In the genomic region with DNA sequence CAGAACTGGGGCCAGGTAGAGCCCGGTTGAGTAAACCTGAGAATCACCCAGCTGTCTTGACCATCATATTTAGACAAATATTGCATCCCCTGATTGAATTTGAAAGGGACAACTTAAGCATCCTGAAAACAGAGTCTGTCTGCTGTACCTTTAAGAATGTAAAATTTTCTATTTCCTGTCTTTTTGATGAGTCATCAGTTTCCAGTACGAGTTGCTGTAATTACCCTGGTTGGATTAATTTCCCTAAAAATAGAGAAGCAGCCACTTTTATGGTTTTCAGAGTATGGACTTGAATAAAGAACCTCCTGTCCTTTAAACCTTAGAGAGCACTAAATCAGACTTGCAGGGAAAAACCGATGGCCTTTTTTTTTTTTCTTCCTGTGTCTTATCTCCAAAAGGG, we compare ENCODE assay signal across 8 cellular contexts.
DNase-seq lines count a peak whose midpoint lies in the region; ATAC-seq and TF ChIP-seq lines count a peak whose summit lies in the region.

No MANE protein-coding gene starts in this region.

- 28 to 34% methylated on average over 3 of the region's 3 CpGs for WGBS in tibial nerve, 2 donors

- H3K4me1 Mint-ChIP-seq in activated T-cell treated with anti-CD3 and anti-CD28 coated beads, Interleukin-2, amount 50 U/mL, for 24 hours (ENCODE audit: low read depth), result peaks cover 14% of the 10 kb centered on the region
- peaks cover 8% of the 10 kb centered on the region for H3K4me1 Mint-ChIP-seq in CD4-positive, alpha-beta T cell (ENCODE audit: low read depth)

- no peaks in the 10 kb centered on the region for H3K36me3 ChIP-seq in tibial nerve
- H3K36me3 ChIP-seq in left ventricle myocardium inferior, result no peaks in the 10 kb centered on the region

- TF ChIP-seq POLR2A in tibial nerve (IDR thresholded peaks at IDR 0.05), result no peak

- H3K36me3 Mint-ChIP-seq in activated T-cell treated with anti-CD3 and anti-CD28 coated beads, Interleukin-2, amount 50 U/mL, for 24 hours (ENCODE audit: low read depth), result peaks cover 28% of the 10 kb centered on the region
- peaks cover 31% of the 10 kb centered on the region for H3K36me3 Mint-ChIP-seq in CD4-positive, alpha-beta T cell (ENCODE audit: low read depth)

- POLR2A ChIA-PET in CD4-positive, alpha-beta T cell (lab: Charles Lee), result no interaction called here

- no peaks in the 10 kb centered on the region for H3K27me3 ChIP-seq in tibial nerve
- no peaks in the 10 kb centered on the region for H3K27me3 ChIP-seq in CD4-positive, alpha-beta T cell (ENCODE audit: control insufficient read depth, insufficient read depth, low read length)
- no peaks in the 10 kb centered on the region for H3K27me3 ChIP-seq in left ventricle myocardium inferior (ENCODE audit: low read depth)

- TF ChIP-seq CTCF in fibroblast of mammary gland (conservative IDR thresholded peaks at IDR 0.05; ENCODE audit: control insufficient read depth, insufficient read depth, low read depth, low read length) (no peak), tibial nerve (IDR thresholded peaks at IDR 0.05) (no peak), left ventricle myocardium inferior (IDR thresholded peaks at IDR 0.05; ENCODE audit: borderline replicate concordance) (no peak)
- TF ChIP-seq CTCF in CD4-positive, alpha-beta T cell (IDR thresholded peaks at IDR 0.05), result no peak

- no peak for TF ChIP-seq EP300 in tibial nerve (IDR thresholded peaks at IDR 0.05)

- H3K27ac ChIP-seq in tibial nerve (peak overlapping the region; percentile 63 to 93 (median 84)), left ventricle myocardium inferior (replicated peaks) (no peak overlapping the region)
- no peak overlapping the region for H3K27ac ChIP-seq in CD4-positive, alpha-beta T cell (ENCODE audit: low read depth, low read length)

- CTCF ChIA-PET in CD4-positive, alpha-beta T cell (lab: Charles Lee), result no interaction called here

- H3K4me1 ChIP-seq in tibial nerve (peaks cover 0 to 69% (median 14%) of the 10 kb centered on the region in 4 donors), left ventricle myocardium inferior (peaks cover 12% of the 10 kb centered on the region)

- peak overlapping the region; percentile 79 for H3K27ac Mint-ChIP-seq in activated T-cell treated with anti-CD3 and anti-CD28 coated beads, Interleukin-2, amount 50 U/mL, for 24 hours
- no peak overlapping the region for H3K27ac Mint-ChIP-seq in CD4-positive, alpha-beta T cell

- H3K4me3 ChIP-seq in fibroblast of mammary gland (ENCODE audit: control insufficient read depth, low read depth, low read length), result no peak overlapping the region
- H3K4me3 ChIP-seq in tibial nerve, result no peak overlapping the region
- H3K4me3 ChIP-seq in left ventricle myocardium inferior, result no peak overlapping the region

- no peaks in the 10 kb centered on the region for H3K27me3 Mint-ChIP-seq in activated T-cell treated with anti-CD3 and anti-CD28 coated beads, Interleukin-2, amount 50 U/mL, for 24 hours
- no peaks in the 10 kb centered on the region for H3K27me3 Mint-ChIP-seq in CD4-positive, alpha-beta T cell

- no peak for DNase-seq in activated T-cell treated with anti-CD3 and anti-CD28 coated beads, Interleukin-2, amount 50 U/mL, for 24 hours
- DNase-seq in activated T-cell treated with anti-CD3 and anti-CD28 coated beads for 4 hours (no peak), SIG-M5 (lab: John Stamatoyannopoulos, UW) (peak; percentile 30), fibroblast of mammary gland (ENCODE audit: low read depth) (peak; percentile 53), tibial nerve (ENCODE audit: low spot score in 2 of 2) (no peak), left ventricle myocardium inferior (no peak)
- no peak for DNase-seq in CD4-positive, alpha-beta T cell

- H3K9me3 ChIP-seq in tibial nerve (no peaks in the 10 kb centered on the region), left ventricle myocardium inferior (replicated peaks) (no peaks in the 10 kb centered on the region)
- H3K9me3 ChIP-seq in CD4-positive, alpha-beta T cell (ENCODE audit: control insufficient read depth, low read length), result no peaks in the 10 kb centered on the region

- intact Hi-C loops in CD4-positive, alpha-beta T cell (cut with DNase I, micrococcal nuclease), result no loop called here
- intact Hi-C loops in left ventricle myocardium inferior (cut with micrococcal nuclease), result no loop called here

- no peak for ATAC-seq in CD4-positive, alpha-beta T cell (ENCODE audit: poor library complexity)
- no peak for ATAC-seq in GM21529 (IDR thresholded peaks at IDR 0.05; ENCODE audit: unreplicated experiment)

- H3K4me3 Mint-ChIP-seq in activated T-cell treated with anti-CD3 and anti-CD28 coated beads, Interleukin-2, amount 50 U/mL, for 24 hours, result no peak overlapping the region
- no peak overlapping the region for H3K4me3 Mint-ChIP-seq in CD4-positive, alpha-beta T cell

- H3K9me3 Mint-ChIP-seq in activated T-cell treated with anti-CD3 and anti-CD28 coated beads, Interleukin-2, amount 50 U/mL, for 24 hours, result no peaks in the 10 kb centered on the region
- H3K9me3 Mint-ChIP-seq in CD4-positive, alpha-beta T cell, result no peaks in the 10 kb centered on the region

Comparison
In these comparisons a context has a peak if more than half of its experiments do, and no peak if none do; other contexts are left out.
1. DNase-seq: peak in SIG-M5 (single experiment) and fibroblast of mammary gland (single experiment); none in activated T-cell treated with anti-CD3 and anti-CD28 coated beads, Interleukin-2, amount 50 U/mL, for 24 hours (single experiment), activated T-cell treated with anti-CD3 and anti-CD28 coated beads for 4 hours (single experiment), tibial nerve (0 of 2), CD4-positive, alpha-beta T cell (0 of 10) and left ventricle myocardium inferior (single experiment).
2. H3K27ac ChIP-seq: peak in tibial nerve (4 of 4); none in CD4-positive, alpha-beta T cell (single experiment) and left ventricle myocardium inferior (single experiment).